3 cellular contexts compared by ENCODE assay signal in genomic region chr1:150208460-150208859, GRCh38. TPM values are rescaled to one million over a fixed set of nuclear protein-coding genes. Genes with fewer than 3 reads are reported as not detected.
"Had no signal": no experiment of that assay in that cellular context is flagged by ENCODE, and none has a peak within 500 bp of the region (broad histone marks: within the 10 kb centered on the region; RNA-seq: fewer than 3 reads in every experiment).

No MANE protein-coding gene starts in this region.

RNA-seq across cellular contexts. Expression of gene CA14, which starts 49.1 kb away (rescaled TPM):
- total RNA-seq: LHCN-M2, M059J, NCI-H460 had no signal
